Comparison of ENCODE assay signal across 8 cellular contexts in genomic region chr2:68766378-68766845, GRCh38. TPM values are rescaled to one million over a fixed set of nuclear protein-coding genes. Genes with fewer than 3 reads are reported as not detected.
DNase-seq lines count a peak whose midpoint lies in the region; ATAC-seq and TF ChIP-seq lines count a peak whose summit lies in the region.

No MANE protein-coding gene starts in this region.

- H3K27ac Mint-ChIP-seq in activated CD4-positive, alpha-beta T cell treated with anti-CD3 and anti-CD28 coated beads, Interleukin-2, amount 10 ng/mL, durations not matched to agents 24 days and 14 days, result peak overlapping the region; percentile 95

- H3K27me3 Mint-ChIP-seq in activated CD4-positive, alpha-beta T cell treated with anti-CD3 and anti-CD28 coated beads, Interleukin-2, amount 10 ng/mL, durations not matched to agents 24 days and 14 days, result no peaks in the 10 kb centered on the region

- H3K4me1 Mint-ChIP-seq in activated CD4-positive, alpha-beta T cell treated with anti-CD3 and anti-CD28 coated beads, Interleukin-2, amount 10 ng/mL, durations not matched to agents 24 days and 14 days, result peaks cover 86% of the 10 kb centered on the region

- peaks cover 3% of the 10 kb centered on the region for H3K36me3 Mint-ChIP-seq in activated CD4-positive, alpha-beta T cell treated with anti-CD3 and anti-CD28 coated beads, Interleukin-2, amount 10 ng/mL, durations not matched to agents 24 days and 14 days (ENCODE audit: low read depth)

- no peak overlapping the region for H3K4me3 ChIP-seq in epithelial cell of esophagus (ENCODE audit: low read length)

- H3K9me3 Mint-ChIP-seq in activated CD4-positive, alpha-beta T cell treated with anti-CD3 and anti-CD28 coated beads, Interleukin-2, amount 10 ng/mL, durations not matched to agents 24 days and 14 days, result no peaks in the 10 kb centered on the region

- intact Hi-C loops in activated CD4-positive, alpha-beta T cell treated with anti-CD3 and anti-CD28 coated beads, Interleukin-2, amount 10 ng/mL, durations not matched to agents 24 days and 14 days (cut with micrococcal nuclease), result loop anchor here (1.0 to 10.0 kb wide), 9 partner anchors 8 to 1318 kb away; partner anchors contain the start of genes APLF, ARHGAP25, FBXO48 and PCBP1
- intact Hi-C loops in sciatic nerve (cut with DNase I), result no loop called here

- H3K4me3 Mint-ChIP-seq in activated CD4-positive, alpha-beta T cell treated with anti-CD3 and anti-CD28 coated beads, Interleukin-2, amount 10 ng/mL, durations not matched to agents 24 days and 14 days, result peak overlapping the region; percentile 76

- ATAC-seq in HG03354 (IDR thresholded peaks at IDR 0.05; ENCODE audit: poor library complexity, severe bottlenecking, unreplicated experiment) (peak; percentile 42), sciatic nerve (peak; percentile 72), HG02938 (IDR thresholded peaks at IDR 0.05; ENCODE audit: unreplicated experiment) (no peak)

- no peak for TF ChIP-seq CTCF in epithelial cell of esophagus (IDR thresholded peaks at IDR 0.05; ENCODE audit: insufficient read depth, low read depth, low read length, missing control alignments)

- DNase-seq in CD1c-positive myeloid dendritic cell (ENCODE audit: extremely low spot score), result peak; percentile 88
- DNase-seq in activated CD4-positive, alpha-beta T cell treated with anti-CD3 and anti-CD28 coated beads, Interleukin-2, amount 10 ng/mL, durations not matched to agents 24 days and 14 days, result peak; percentile 92
- DNase-seq in epithelial cell of esophagus (ENCODE audit: low read depth), result peak; percentile 86
- DNase-seq in sciatic nerve (ENCODE audit: low spot score), result no peak
- no peak for DNase-seq in HUDEP-2 (lab: John Stamatoyannopoulos, UW; ENCODE audit: unreplicated experiment in 76 of 76)
- DNase-seq in NCI-H82 (lab: John Stamatoyannopoulos, UW), result no peak

RNA-seq across cellular contexts. Expression of gene ARHGAP25, which starts 31.8 kb away (rescaled TPM):
- total RNA-seq in activated CD4-positive, alpha-beta T cell treated with anti-CD3 and anti-CD28 coated beads, Interleukin-2, amount 10 ng/mL, durations not matched to agents 24 days and 14 days, result 37.8 and 42.2 TPM in 2 replicates
- total RNA-seq in sciatic nerve, result 21.6 TPM

Comparison
In these comparisons a context has a peak if more than half of its experiments do, and no peak if none do; other contexts are left out.
1. DNase-seq: peak in CD1c-positive myeloid dendritic cell (single experiment), activated CD4-positive, alpha-beta T cell treated with anti-CD3 and anti-CD28 coated beads, Interleukin-2, amount 10 ng/mL, durations not matched to agents 24 days and 14 days (single experiment) and epithelial cell of esophagus (single experiment); none in sciatic nerve (single experiment), HUDEP-2 (0 of 76) and NCI-H82 (single experiment).